24 cellular contexts compared by ENCODE assay signal in the genomic region with DNA sequence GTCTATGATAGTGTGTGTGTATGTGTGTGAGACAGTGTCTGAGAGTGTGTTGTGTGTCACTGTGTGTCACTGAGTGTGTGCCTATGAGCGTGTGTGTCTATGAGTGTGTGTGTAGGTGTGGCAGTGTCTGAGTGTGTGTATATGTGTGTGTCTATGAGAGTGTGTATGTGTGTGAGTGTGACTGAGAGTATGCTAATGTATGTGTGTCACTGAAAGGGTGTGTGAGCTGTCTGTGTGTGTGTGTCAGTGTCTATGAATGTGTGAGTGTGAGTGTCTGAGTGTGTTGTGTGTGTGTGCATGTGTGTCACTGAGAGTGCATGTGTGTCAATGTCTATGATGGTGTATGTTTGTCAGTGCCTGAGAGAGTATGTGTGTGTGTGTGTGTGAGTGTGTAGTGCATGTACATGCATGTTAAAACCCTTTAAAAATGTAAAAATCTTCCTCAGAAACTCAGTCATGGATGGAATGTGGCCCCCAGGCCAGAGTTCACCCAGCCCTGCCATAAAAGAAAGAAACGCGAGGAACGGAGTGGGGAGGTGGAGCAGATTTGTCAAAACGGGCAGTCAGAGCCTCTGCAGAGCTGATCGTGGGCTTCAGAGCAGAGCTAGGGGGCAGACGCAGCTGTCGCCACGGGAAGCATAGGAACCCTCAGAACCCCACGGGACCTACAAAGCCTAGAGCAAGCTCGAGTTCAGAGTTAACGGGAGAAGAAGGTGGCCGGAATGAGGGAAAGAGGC.
"Had no signal": no experiment of that assay in that cellular context is flagged by ENCODE, and none has a peak within 500 bp of the region (broad histone marks: within the 10 kb centered on the region; RNA-seq: fewer than 3 reads in every experiment).

No MANE protein-coding gene starts in this region.

- H2AFZ ChIP-seq: neural progenitor cell had no signal

- H3K4me3 ChIP-seq: body of pancreas, left lung, lung, neural progenitor cell, ovary, psoas muscle, right atrium auricular region, thyroid gland had no signal

- H3K4me1 ChIP-seq: body of pancreas, left lung, psoas muscle, right atrium auricular region, thyroid gland had no signal

- H3K9ac ChIP-seq: neural progenitor cell had no signal

- H3K4me1 Mint-ChIP-seq: activated naive CD8-positive, alpha-beta T cell treated with anti-CD3 and anti-CD28 coated beads, Interleukin-2, amount 50 U/mL, for 24 hours; immature natural killer cell had no signal

- H3K4me3 Mint-ChIP-seq: activated CD8-positive, alpha-beta T cell treated with anti-CD3 and anti-CD28 coated beads, Interleukin-2, amount 10 ng/mL, durations not matched to agents 7 days and 5 days; activated naive CD8-positive, alpha-beta T cell treated with anti-CD3 and anti-CD28 coated beads, Interleukin-2, amount 50 U/mL, for 24 hours; activated T-helper 1 cell treated with anti-CD3 and anti-CD28 coated beads, Interleukin-12 subunit alpha, Interleukin-12 subunit beta, Interleukin-2, Interleukin-4 antibody, amounts not matched to agents 30 ng/mL and 10 ng/mL and 1 ng/mL, durations not matched to agents 14 hours and 24 hours and 36 hours; immature natural killer cell; naive thymus-derived CD8-positive, alpha-beta T cell; neural progenitor cell had no signal

- H3K27me3 ChIP-seq: body of pancreas, neural progenitor cell, ovary, right atrium auricular region, thyroid gland had no signal

- H3K4me2 ChIP-seq: neural progenitor cell had no signal

- FAIRE-seq: endometrium, TTC549 had no signal

- H3K27ac Mint-ChIP-seq: activated CD8-positive, alpha-beta T cell treated with anti-CD3 and anti-CD28 coated beads, Interleukin-2, amount 10 ng/mL, durations not matched to agents 7 days and 5 days; activated naive CD8-positive, alpha-beta T cell treated with anti-CD3 and anti-CD28 coated beads, Interleukin-2, amount 50 U/mL, for 24 hours; activated T-helper 1 cell treated with anti-CD3 and anti-CD28 coated beads, Interleukin-12 subunit alpha, Interleukin-12 subunit beta, Interleukin-2, Interleukin-4 antibody, amounts not matched to agents 30 ng/mL and 10 ng/mL and 1 ng/mL, durations not matched to agents 14 hours and 24 hours and 36 hours; immature natural killer cell; naive thymus-derived CD8-positive, alpha-beta T cell had no signal

- H3K9me3 Mint-ChIP-seq: activated naive CD8-positive, alpha-beta T cell treated with anti-CD3 and anti-CD28 coated beads, Interleukin-2, amount 50 U/mL, for 24 hours; activated T-helper 1 cell treated with anti-CD3 and anti-CD28 coated beads, Interleukin-12 subunit alpha, Interleukin-12 subunit beta, Interleukin-2, Interleukin-4 antibody, amounts not matched to agents 30 ng/mL and 10 ng/mL and 1 ng/mL, durations not matched to agents 14 hours and 24 hours and 36 hours; immature natural killer cell had no signal

- H3K9me3 ChIP-seq: body of pancreas, psoas muscle, thyroid gland had no signal

- H3K36me3 ChIP-seq: left lung, neural progenitor cell, ovary, right atrium auricular region, thyroid gland had no signal

- H3K36me3 Mint-ChIP-seq: immature natural killer cell; naive thymus-derived CD8-positive, alpha-beta T cell; neural progenitor cell had no signal

- H3K27me3 Mint-ChIP-seq: activated naive CD8-positive, alpha-beta T cell treated with anti-CD3 and anti-CD28 coated beads, Interleukin-2, amount 50 U/mL, for 24 hours had no signal

- DNase-seq: activated CD4-positive, alpha-beta T cell treated with anti-CD3 and anti-CD28 coated beads for 1 hour; activated CD4-positive, alpha-beta T cell treated with anti-CD3 and anti-CD28 coated beads, Interleukin-2, amount 50 U/mL, for 1 hour; activated CD8-positive, alpha-beta T cell treated with anti-CD3 and anti-CD28 coated beads, Interleukin-2, amount 10 ng/mL, durations not matched to agents 7 days and 5 days; activated gamma-delta T cell; activated naive CD4-positive, alpha-beta T cell treated with anti-CD3 and anti-CD28 coated beads, Interleukin-2, amount 50 U/mL, for 16 hours; activated naive CD8-positive, alpha-beta T cell treated with anti-CD3 and anti-CD28 coated beads, Interleukin-2, amount 50 U/mL, for 24 hours; anterior cingulate cortex; body of pancreas; foreskin fibroblast; immature natural killer cell; left lung; naive thymus-derived CD8-positive, alpha-beta T cell; ovary; psoas muscle; stimulated activated CD4-positive, alpha-beta T cell treated with anti-CD3 and anti-CD28 coated beads, Interleukin-12 subunit alpha, Interleukin-12 subunit beta, amount 100 ng/mL, for 4 hours; stimulated activated CD4-positive, alpha-beta T cell treated with anti-CD3 and anti-CD28 coated beads, Interleukin-4, amount 100 ng/mL, for 4 hours; stimulated activated naive CD8-positive, alpha-beta T cell treated with anti-CD3 and anti-CD28 coated beads, Interleukin-15, Interleukin-2, amounts not matched to agents 100 U/mL and 50 U/mL, for 24 hours; thyroid gland had no signal

- H3K27ac ChIP-seq: body of pancreas, left lung, neural progenitor cell, ovary, psoas muscle, right atrium auricular region, thyroid gland had no signal
